ENCODE assay signal across 8 cellular contexts in the genomic region with DNA sequence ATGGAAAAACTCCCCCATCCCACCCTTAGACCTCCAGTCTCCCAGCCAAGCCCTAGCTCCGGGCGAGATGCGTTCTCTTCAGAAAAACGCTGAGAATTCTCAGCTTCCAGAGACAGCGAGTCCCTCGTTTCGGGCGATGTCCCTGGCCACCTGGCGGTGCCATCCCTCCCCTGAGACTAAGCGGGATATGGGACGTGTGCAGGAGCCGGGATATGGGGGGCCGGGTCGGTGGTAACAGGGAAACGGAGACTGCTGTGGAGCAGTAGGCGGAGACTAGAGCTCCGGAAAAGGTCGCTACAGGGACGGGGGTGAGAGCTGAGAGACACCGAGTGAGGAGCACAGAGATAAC. TPM values are rescaled to one million over a fixed set of nuclear protein-coding genes. Genes with fewer than 3 reads are reported as not detected.
A peak's percentile ranks its signal among the peaks of the same experiment; 100 is the strongest.
DNase-seq lines count a peak whose midpoint lies in the region; ATAC-seq lines count a peak whose summit lies in the region.

No MANE protein-coding gene starts in this region.

- H3K27ac ChIP-seq in ectodermal cell (ENCODE audit: insufficient read depth, low read depth, low read length, poor library complexity, severe bottlenecking) (peak overlapping the region; percentile 2), muscle layer of duodenum (ENCODE audit: low read length) (no peak overlapping the region)

- H3K9me3 ChIP-seq in ectodermal cell (ENCODE audit: control insufficient read depth, low read length) (no peaks in the 10 kb centered on the region), muscle layer of duodenum (ENCODE audit: control insufficient read depth in 1 of 2, low read length in 2 of 2) (no peaks in the 10 kb centered on the region)

- ATAC-seq in HG02623 (IDR thresholded peaks at IDR 0.05; ENCODE audit: unreplicated experiment) = peak; percentile 44

- H3K36me3 ChIP-seq in ectodermal cell (ENCODE audit: control insufficient read depth, insufficient read depth, low read length) (no peaks in the 10 kb centered on the region), muscle layer of duodenum (ENCODE audit: control insufficient read depth in 1 of 2, insufficient read depth in 2 of 2, low read length in 2 of 2) (peaks cover 0 to under 1% of the 10 kb centered on the region in 2 donors)

- H3K4me3 ChIP-seq in ectodermal cell (ENCODE audit: insufficient read depth, low read depth, low read length) (peak overlapping the region; percentile 84), muscle layer of duodenum (ENCODE audit: low read depth in 1 of 2, low read length in 2 of 2) (peak overlapping the region; percentile 86)

- WGBS in ectodermal cell, 2 experiments = 0 to 1% methylated on average over 20 of the region's 20 CpGs

- H3K4me1 ChIP-seq in ectodermal cell (ENCODE audit: control insufficient read depth, insufficient read depth, low read length) (peaks cover 12% of the 10 kb centered on the region), muscle layer of duodenum (ENCODE audit: control insufficient read depth in 1 of 2, insufficient read depth in 2 of 2, low read length in 2 of 2) (peaks cover 6 to 13% of the 10 kb centered on the region in 2 donors)

- H3K27me3 ChIP-seq in ectodermal cell (ENCODE audit: control insufficient read depth, insufficient read depth, low read length, poor library complexity, severe bottlenecking) = peaks cover 22% of the 10 kb centered on the region
- H3K27me3 ChIP-seq in muscle layer of duodenum (ENCODE audit: low read depth, low read length) = peaks cover 11% of the 10 kb centered on the region

- DNase-seq in SIG-M5 treated with dmso at 0.1 percent for 504 hours (lab: John Stamatoyannopoulos, UW; ENCODE audit: unreplicated experiment) (peak; percentile 73), SIG-M5 (lab: John Stamatoyannopoulos, UW) (no peak), NCI-H2171 (lab: John Stamatoyannopoulos, UW) (peak; percentile 83), GF-D8 (lab: John Stamatoyannopoulos, UW) (no peak)
- no peak for DNase-seq in effector CD8-positive, alpha-beta T cell (lab: John Stamatoyannopoulos, UW)

RNA-seq across cellular contexts. Expression of gene STRIP2, which starts 0.4 kb away (rescaled TPM):
- 10.5 TPM for polyA plus RNA-seq in ectodermal cell (2013, experiment 1 of 4)
- polyA plus RNA-seq in ectodermal cell (2013, experiment 2 of 4) = 12.0 TPM
- polyA plus RNA-seq in ectodermal cell (2013, experiment 3 of 4) = 8.9 TPM
- polyA plus RNA-seq in ectodermal cell (2013, experiment 4 of 4) = 10.3 TPM

Comparison
In these comparisons a context has a peak if more than half of its experiments do, and no peak if none do; other contexts are left out.
1. DNase-seq: peak in SIG-M5 treated with dmso at 0.1 percent for 504 hours (single experiment) and NCI-H2171 (single experiment); none in SIG-M5 (single experiment), GF-D8 (single experiment) and effector CD8-positive, alpha-beta T cell (single experiment).